3 cellular contexts compared by ENCODE assay signal in the genomic region with DNA sequence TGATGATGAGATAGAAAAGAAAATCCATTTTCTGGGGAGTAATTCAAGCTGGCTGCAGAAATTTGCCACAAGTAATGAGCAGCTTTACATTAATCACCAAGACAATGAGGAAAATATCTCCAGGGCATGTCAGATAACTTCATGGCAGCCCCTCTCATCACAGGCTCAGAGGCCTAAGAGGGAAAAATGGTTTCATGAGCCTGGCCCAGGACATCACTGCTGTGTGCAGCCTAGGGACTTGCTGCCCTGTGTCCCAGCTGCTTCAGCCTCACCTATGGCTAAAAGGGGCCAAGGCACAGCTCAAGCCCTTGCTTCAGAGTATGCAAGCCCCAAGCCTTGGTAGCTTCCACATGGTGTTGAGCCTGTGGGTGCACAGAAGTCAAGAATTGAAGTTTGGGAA.
"Had no signal": no experiment of that assay in that cellular context is flagged by ENCODE, and none has a peak within 500 bp of the region (broad histone marks: within the 10 kb centered on the region; RNA-seq: fewer than 3 reads in every experiment).

No MANE protein-coding gene starts in this region.

- H3K4me3 ChIP-seq: GM12878 had no signal

- DNase-seq: GDM1, GF-D8 had no signal
